In genomic region chr4:159303435-159303834, GRCh38 we compare ENCODE assay signal across 26 cellular contexts.
"Had no signal": no experiment of that assay in that cellular context is flagged by ENCODE, and none has a peak within 500 bp of the region (broad histone marks: within the 10 kb centered on the region; RNA-seq: fewer than 3 reads in every experiment).

No MANE protein-coding gene starts in this region.

- H3K9me3 ChIP-seq: colonic mucosa, esophagus squamous epithelium, gastrocnemius medialis, lower lobe of right lung, mucosa of descending colon had no signal

- H3K27me3 ChIP-seq: colonic mucosa, esophagus squamous epithelium, gastrocnemius medialis, heart right ventricle, left lung had no signal

- H3K4me1 ChIP-seq: colonic mucosa, left lung, lower lobe of right lung had no signal

- FAIRE-seq: endometrium, islet of Langerhans, keratinocyte had no signal

- H3K27ac ChIP-seq: colonic mucosa, epithelial cell of prostate, esophagus squamous epithelium, gastrocnemius medialis, heart right ventricle, left lung, lower lobe of right lung had no signal

- H3K36me3 ChIP-seq: colonic mucosa, gastrocnemius medialis, left lung had no signal

- ATAC-seq: effector memory CD8-positive, alpha-beta T cell; esophagus mucosa; gastrocnemius medialis; heart right ventricle; left cardiac atrium; left lung; left ventricle myocardium superior; lower lobe of right lung; mucosa of descending colon had no signal

- DNase-seq: colonic mucosa; cortex of kidney; effector CD8-positive, alpha-beta T cell; effector memory CD8-positive, alpha-beta T cell; endodermal cell; erythroblast; esophagus squamous epithelium; foreskin fibroblast; foreskin melanocyte; gastrocnemius medialis; glutamatergic neuron; head of caudate nucleus; heart right ventricle; hippocampal formation; left cardiac atrium; left lung; left ventricle myocardium superior; lower lobe of right lung; mesenchymal stem cell; mucosa of descending colon; naive B cell had no signal

- H3K4me3 ChIP-seq: colonic mucosa, esophagus squamous epithelium, gastrocnemius medialis, heart right ventricle, left lung, lower lobe of right lung, mucosa of descending colon had no signal
